Comparison of ENCODE assay signal across 8 cellular contexts in the genomic region with DNA sequence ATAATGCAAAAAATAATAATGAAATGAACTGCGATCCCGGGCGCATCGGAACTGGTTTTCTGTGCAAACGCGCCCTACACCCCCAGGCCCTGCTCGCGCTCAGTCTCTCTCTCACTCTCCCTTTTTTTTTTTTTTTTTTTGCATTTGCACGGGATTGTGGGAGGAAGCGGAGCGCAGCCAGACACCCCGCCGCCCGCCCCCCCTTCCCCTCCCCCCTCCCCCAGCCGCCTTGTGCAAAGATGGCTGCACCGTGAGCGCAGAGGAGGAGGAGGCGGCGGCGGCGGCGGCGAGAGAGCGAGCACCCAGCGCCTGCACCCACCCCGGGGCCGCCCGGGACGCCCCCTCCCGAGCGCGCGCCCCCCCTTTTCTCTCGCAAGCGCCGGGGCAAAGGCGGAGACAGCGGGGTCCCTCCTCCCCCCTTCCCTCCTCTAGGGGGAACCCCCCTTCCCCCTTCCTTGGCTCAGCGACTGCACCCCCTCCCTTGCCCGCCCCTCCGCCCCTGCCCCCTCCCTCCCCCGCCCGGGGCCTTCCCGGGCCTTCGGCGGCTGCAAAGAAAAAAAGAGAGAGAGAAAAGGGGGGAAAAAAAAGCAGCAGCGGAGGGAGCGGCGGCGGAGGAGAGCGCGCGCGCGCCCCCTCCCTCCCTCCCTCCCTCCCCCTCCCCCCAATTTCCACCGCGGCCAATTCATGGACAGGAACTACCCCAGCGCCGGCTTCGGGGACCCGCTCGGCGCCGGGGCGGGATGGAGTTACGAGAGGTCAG. TPM values are rescaled to one million over a fixed set of nuclear protein-coding genes. Genes with fewer than 3 reads are reported as not detected.
DNase-seq lines count a peak whose midpoint lies in the region; ATAC-seq and TF ChIP-seq lines count a peak whose summit lies in the region.

A gene with protein sequence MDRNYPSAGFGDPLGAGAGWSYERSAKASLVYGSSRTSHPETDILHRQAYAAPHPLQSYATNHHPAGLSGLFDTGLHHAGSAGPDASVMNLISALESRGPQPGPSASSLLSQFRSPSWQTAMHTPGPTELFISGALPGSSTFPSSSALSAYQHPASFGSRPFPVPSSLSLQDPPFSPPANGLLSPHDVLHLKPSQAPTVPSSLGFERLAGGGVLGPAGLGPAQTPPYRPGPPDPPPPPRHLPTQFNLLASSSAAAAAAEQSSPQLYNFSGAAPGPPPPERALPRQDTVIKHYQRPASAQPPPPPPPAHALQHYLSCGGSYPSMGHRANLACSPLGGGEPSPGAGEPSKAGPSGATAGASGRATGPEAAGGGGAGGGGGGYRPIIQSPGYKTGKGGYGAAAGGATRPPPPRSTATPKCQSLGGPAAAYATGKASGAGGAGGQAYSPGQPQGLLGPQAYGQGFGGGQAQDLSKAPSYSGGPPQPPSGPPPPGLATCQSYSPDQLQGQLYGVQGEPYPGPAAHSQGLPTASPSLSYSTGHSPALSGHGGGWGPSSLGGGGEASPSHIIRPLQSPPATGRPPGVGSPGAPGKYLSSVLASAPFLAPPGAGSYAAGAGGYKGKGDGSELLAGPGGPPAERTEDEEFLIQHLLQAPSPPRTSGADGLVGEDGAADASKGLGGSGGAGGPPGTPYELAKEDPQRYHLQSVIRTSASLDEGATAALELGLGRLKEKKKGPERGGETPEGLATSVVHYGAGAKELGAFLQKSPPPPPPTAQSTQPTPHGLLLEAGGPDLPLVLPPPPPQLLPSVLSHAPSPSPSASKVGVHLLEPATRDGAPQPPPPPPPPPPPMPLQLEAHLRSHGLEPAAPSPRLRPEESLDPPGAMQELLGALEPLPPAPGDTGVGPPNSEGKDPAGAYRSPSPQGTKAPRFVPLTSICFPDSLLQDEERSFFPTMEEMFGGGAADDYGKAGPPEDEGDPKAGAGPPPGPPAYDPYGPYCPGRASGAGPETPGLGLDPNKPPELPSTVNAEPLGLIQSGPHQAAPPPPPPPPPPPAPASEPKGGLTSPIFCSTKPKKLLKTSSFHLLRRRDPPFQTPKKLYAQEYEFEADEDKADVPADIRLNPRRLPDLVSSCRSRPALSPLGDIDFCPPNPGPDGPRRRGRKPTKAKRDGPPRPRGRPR (N-terminal part only) (plus strand): TSS at position 212 of the 760 bp plus-strand sequence. CDS start 473 bp downstream, at position 685.

- CTCF ChIA-PET in activated CD4-positive, alpha-beta memory T cell treated with anti-CD3 and anti-CD28 coated beads, Interleukin-2, amount 10 ng/mL, durations not matched to agents 7 days and 5 days (lab: Charles Lee), result interaction anchor here (1.1 to 1.6 kb wide), 4 partner anchors 11 to 51 kb away, joined by 3 to 5 read pairs (median 4); a partner anchor contains a TSS

- no peak for TF ChIP-seq POLR2A in right lobe of liver (IDR thresholded peaks at IDR 0.05)

- peaks cover 8 to 16% of the 10 kb centered on the region in 2 donors for H3K36me3 Mint-ChIP-seq in CD14-positive monocyte
- peaks cover 16% of the 10 kb centered on the region for H3K36me3 Mint-ChIP-seq in activated CD4-positive, alpha-beta memory T cell treated with anti-CD3 and anti-CD28 coated beads, Interleukin-2, amount 10 ng/mL, durations not matched to agents 7 days and 5 days (ENCODE audit: low read depth)

- H3K4me3 ChIP-seq in right lobe of liver, result peak within 1 kb of the TSS; percentile 76 to 83 (median 77)

- H3K27me3 Mint-ChIP-seq in CD14-positive monocyte (ENCODE audit: low read depth in 3 of 3), result peaks cover 3 to 10% (median 5%) of the 10 kb centered on the region in 3 donors
- H3K27me3 Mint-ChIP-seq in activated CD4-positive, alpha-beta memory T cell treated with anti-CD3 and anti-CD28 coated beads, Interleukin-2, amount 10 ng/mL, durations not matched to agents 7 days and 5 days, result peaks cover 9% of the 10 kb centered on the region

- TF ChIP-seq CTCF in CD14-positive monocyte (IDR thresholded peaks at IDR 0.05) (no peak), right lobe of liver (IDR thresholded peaks at IDR 0.05) (no peak)

- WGBS in right lobe of liver (ENCODE audit: insufficient coverage, low coverage, low lambda C conversion rate, missing lambda C conversion rate), result under 1% methylated on average over 34 of the region's 66 CpGs

- no peaks in the 10 kb centered on the region for H3K9me3 ChIP-seq in right lobe of liver

- peak within 1 kb of the TSS; percentile 39 to 84 (median 82) for H3K27ac ChIP-seq in right lobe of liver

- peak within 1 kb of the TSS; percentile 86 to 92 for H3K4me3 Mint-ChIP-seq in CD14-positive monocyte
- peak within 1 kb of the TSS; percentile 79 for H3K4me3 Mint-ChIP-seq in activated CD4-positive, alpha-beta memory T cell treated with anti-CD3 and anti-CD28 coated beads, Interleukin-2, amount 10 ng/mL, durations not matched to agents 7 days and 5 days

- no peak for DNase-seq in CD14-positive monocyte (ENCODE audit: low spot score)
- DNase-seq in NCI-H82 (lab: John Stamatoyannopoulos, UW), result peak; percentile 78
- DNase-seq in activated CD4-positive, alpha-beta memory T cell treated with anti-CD3 and anti-CD28 coated beads, Interleukin-2, amount 10 ng/mL, durations not matched to agents 7 days and 5 days, result peak; percentile 73
- DNase-seq in ecto neural progenitor cell (ENCODE audit: low spot score), result peak; percentile 86
- DNase-seq in right lobe of liver, result peak; percentile 59 to 73 (median 72)
- DNase-seq in stimulated activated CD4-positive, alpha-beta T cell treated with anti-CD3 and anti-CD28 coated beads, TNF-alpha, amount 100 ng/mL, for 1 hour (ENCODE audit: low read depth in 3 of 3, low spot score in 1 of 3), result peak; percentile 31 to 62 (median 61)

- peaks cover 30% of the 10 kb centered on the region for H3K4me1 Mint-ChIP-seq in CD14-positive monocyte
- peaks cover 37% of the 10 kb centered on the region for H3K4me1 Mint-ChIP-seq in activated CD4-positive, alpha-beta memory T cell treated with anti-CD3 and anti-CD28 coated beads, Interleukin-2, amount 10 ng/mL, durations not matched to agents 7 days and 5 days

- no peaks in the 10 kb centered on the region for H3K9me3 Mint-ChIP-seq in CD14-positive monocyte
- H3K9me3 Mint-ChIP-seq in activated CD4-positive, alpha-beta memory T cell treated with anti-CD3 and anti-CD28 coated beads, Interleukin-2, amount 10 ng/mL, durations not matched to agents 7 days and 5 days, result no peaks in the 10 kb centered on the region

- POLR2A ChIA-PET in activated CD4-positive, alpha-beta memory T cell treated with anti-CD3 and anti-CD28 coated beads, Interleukin-2, amount 10 ng/mL, durations not matched to agents 7 days and 5 days (lab: Charles Lee), result interaction anchor here (0.7 to 3.9 kb wide), 10 partner anchors 11 to 338 kb away, joined by 3 to 44 read pairs (median 6); a partner anchor contains a TSS

- peaks cover 0 to 4% (median 0%) of the 10 kb centered on the region in 4 donors for H3K4me1 ChIP-seq in right lobe of liver

- intact Hi-C loops in CD14-positive monocyte (cut with micrococcal nuclease), result loop anchor here (5.0 kb wide), 2 partner anchors 51 to 86 kb away; a partner anchor contains a TSS
- intact Hi-C loops in right lobe of liver (cut with DNase I), result loop anchor here in 1 of 2 donors (10.0 kb wide), 1 partner anchor 74 kb away; a partner anchor contains a TSS

- peaks cover 0 to 13% (median 1%) of the 10 kb centered on the region in 4 donors for H3K36me3 ChIP-seq in right lobe of liver

- H3K27me3 ChIP-seq in right lobe of liver, result no peaks in the 10 kb centered on the region

- ATAC-seq in HG02759 (IDR thresholded peaks at IDR 0.05; ENCODE audit: unreplicated experiment), result peak; percentile 25
- ATAC-seq in right lobe of liver, result peak; percentile 53 to 63 (median 56)
- ATAC-seq in HG03442 (IDR thresholded peaks at IDR 0.05; ENCODE audit: unreplicated experiment), result no peak

- peak within 1 kb of the TSS; percentile 88 to 94 (median 92) for H3K27ac Mint-ChIP-seq in CD14-positive monocyte
- peak within 1 kb of the TSS; percentile 81 for H3K27ac Mint-ChIP-seq in activated CD4-positive, alpha-beta memory T cell treated with anti-CD3 and anti-CD28 coated beads, Interleukin-2, amount 10 ng/mL, durations not matched to agents 7 days and 5 days

RNA-seq across cellular contexts. Expression of the gene that starts here (rescaled TPM):
- under 1 TPM; 0.04 to 0.11 TPM for polyA plus RNA-seq in CD14-positive monocyte
- total RNA-seq in activated CD4-positive, alpha-beta memory T cell treated with anti-CD3 and anti-CD28 coated beads, Interleukin-2, amount 10 ng/mL, durations not matched to agents 7 days and 5 days, result 10 to 100 TPM; 33.0 to 36.2 TPM
- total RNA-seq in right lobe of liver, result 1 to 10 TPM; 4.0 to 8.5 (median 5.5) TPM
